ENCODE assay signal across 9 cellular contexts in the genomic region with DNA sequence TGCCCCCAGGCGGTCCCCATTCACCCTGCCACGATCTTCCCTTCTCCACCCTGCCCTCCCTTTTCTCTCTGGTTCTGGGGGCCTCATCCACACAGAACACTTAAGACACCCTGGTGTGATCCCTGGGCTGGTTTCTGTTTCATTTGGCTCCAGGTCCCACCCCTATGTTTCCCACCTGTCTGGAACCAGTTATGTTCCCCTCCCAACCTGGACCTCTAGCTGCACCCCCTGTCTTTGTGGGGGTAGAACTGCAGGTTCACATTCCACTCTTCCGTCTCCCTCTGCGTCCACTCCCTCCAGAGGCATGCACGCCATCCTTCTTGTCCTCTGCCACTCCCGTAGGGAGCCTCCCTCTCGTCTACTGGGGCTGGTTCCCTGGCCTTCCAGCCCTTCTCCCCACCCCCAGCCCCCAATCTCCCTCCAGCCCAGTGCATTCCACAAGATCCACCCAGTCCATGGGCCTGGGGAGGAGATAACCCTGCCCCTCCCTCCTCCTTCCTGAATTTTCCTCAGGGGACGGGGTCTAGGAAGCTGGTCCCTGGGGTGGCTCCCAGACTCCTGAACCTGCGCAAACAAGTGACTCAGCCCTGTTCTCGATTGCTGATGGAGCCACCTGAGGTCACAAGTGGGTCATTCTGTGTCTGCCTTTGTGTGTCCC.
DNase-seq lines count a peak whose midpoint lies in the region; ATAC-seq and TF ChIP-seq lines count a peak whose summit lies in the region.
"Had no signal": no experiment of that assay in that cellular context is flagged by ENCODE, and none has a peak within 500 bp of the region (broad histone marks: within the 10 kb centered on the region; RNA-seq: fewer than 3 reads in every experiment).

No MANE protein-coding gene starts in this region.

- TF ChIP-seq CTCF in IMR-90 (conservative IDR thresholded peaks at IDR 0.05; ENCODE audit: low read depth, low read length): no peak
- no peak for TF ChIP-seq CTCF in colonic mucosa (IDR thresholded peaks at IDR 0.05)
- TF ChIP-seq CTCF in left lung (IDR thresholded peaks at IDR 0.05): no peak
- no peak for TF ChIP-seq CTCF in suprapubic skin (IDR thresholded peaks at IDR 0.05)
- no peak for TF ChIP-seq CTCF in BE2C (IDR thresholded peaks at IDR 0.05; ENCODE audit: low read depth, low read length)

- H3K27me3 ChIP-seq in IMR-90 (ENCODE audit: control insufficient read depth, insufficient read depth, low read length) (no peaks in the 10 kb centered on the region), colonic mucosa (no peaks in the 10 kb centered on the region), left lung (no peaks in the 10 kb centered on the region), suprapubic skin (no peaks in the 10 kb centered on the region), BE2C (no peaks in the 10 kb centered on the region)
- H3K27me3 ChIP-seq in CD4-positive, alpha-beta memory T cell (ENCODE audit: insufficient read depth, low read length): no peaks in the 10 kb centered on the region

- ATAC-seq in IMR-90 (ENCODE audit: low read depth) (no peak), left lung (peak; percentile 56)
- no peak for ATAC-seq in naive thymus-derived CD8-positive, alpha-beta T cell

- POLR2A ChIA-PET in IMR-90 (lab: Charles Lee; ENCODE audit: unreplicated experiment): no interaction called here
- POLR2A ChIA-PET in CD4-positive, alpha-beta memory T cell (lab: Charles Lee; ENCODE audit: partially characterized antibody): no interaction called here
- POLR2A ChIA-PET in naive thymus-derived CD8-positive, alpha-beta T cell (lab: Charles Lee): no interaction called here

- TF ChIP-seq POLR2A in IMR-90 (IDR thresholded peaks at IDR 0.05; ENCODE audit: low read depth, low read length): no peak
- TF ChIP-seq POLR2A in suprapubic skin (IDR thresholded peaks at IDR 0.05): no peak

- peaks cover 34% of the 10 kb centered on the region for H3K4me1 ChIP-seq in IMR-90 (ENCODE audit: control insufficient read depth, insufficient read depth, low read length)
- H3K4me1 ChIP-seq in colonic mucosa: peaks cover 9% of the 10 kb centered on the region
- peaks cover 6 to 69% of the 10 kb centered on the region in 2 donors for H3K4me1 ChIP-seq in left lung
- H3K4me1 ChIP-seq in suprapubic skin: peaks cover 56% of the 10 kb centered on the region
- no peaks in the 10 kb centered on the region for H3K4me1 ChIP-seq in CD4-positive, alpha-beta memory T cell (ENCODE audit: insufficient read depth, low read length)
- peaks cover 7% of the 10 kb centered on the region for H3K4me1 ChIP-seq in BE2C

- H3K23ac ChIP-seq in IMR-90 (ENCODE audit: low read depth, low read length): 0 out of 2 replicates have a peak overlapping the region, but pooled peaks have one; percentile 7

- H3K27ac ChIP-seq in IMR-90 (ENCODE audit: insufficient read depth, low read length): no peak overlapping the region
- peak overlapping the region; percentile 77 for H3K27ac ChIP-seq in colonic mucosa
- peak overlapping the region; percentile 28 to 39 for H3K27ac ChIP-seq in left lung
- peak overlapping the region; percentile 82 for H3K27ac ChIP-seq in suprapubic skin
- H3K27ac ChIP-seq in CD4-positive, alpha-beta memory T cell (ENCODE audit: low read depth, low read length): no peak overlapping the region

- H2AK5ac ChIP-seq in IMR-90 (ENCODE audit: low read depth, low read length): peak overlapping the region; percentile 81

- CTCF ChIA-PET in IMR-90 (lab: Yijun Ruan, JAX): interaction anchor here (1.6 kb wide), 1 partner anchor 49 kb away, joined by 4 read pairs; no protein-coding TSS in a partner anchor
- CTCF ChIA-PET in CD4-positive, alpha-beta memory T cell (lab: Charles Lee; ENCODE audit: partially characterized antibody): no interaction called here

- H3K4me3 Mint-ChIP-seq in CD4-positive, alpha-beta memory T cell: no peak overlapping the region
- no peak overlapping the region for H3K4me3 Mint-ChIP-seq in naive thymus-derived CD8-positive, alpha-beta T cell

- H3K36me3 ChIP-seq in IMR-90 (ENCODE audit: control insufficient read depth, insufficient read depth, low read length): no peaks in the 10 kb centered on the region; the same call in 1 of the 2 replicates
- no peaks in the 10 kb centered on the region for H3K36me3 ChIP-seq in colonic mucosa
- no peaks in the 10 kb centered on the region for H3K36me3 ChIP-seq in left lung
- H3K36me3 ChIP-seq in suprapubic skin: no peaks in the 10 kb centered on the region
- H3K36me3 ChIP-seq in CD4-positive, alpha-beta memory T cell (ENCODE audit: insufficient read depth, low read length): no peaks in the 10 kb centered on the region
- H3K36me3 ChIP-seq in BE2C: no peaks in the 10 kb centered on the region

- no peak overlapping the region for H3K56ac ChIP-seq in IMR-90 (ENCODE audit: extremely low read depth, insufficient read depth, low read length)

- peak overlapping the region in 1 of 2 experiments; percentile 80; a peak in 1 of 4 replicates for H4K8ac ChIP-seq in IMR-90 (ENCODE audit: low read depth in 2 of 2, low read length in 2 of 2)

- H3K14ac ChIP-seq in IMR-90 (replicated peaks; ENCODE audit: low read depth, low read length): no peak overlapping the region

- H3K27ac Mint-ChIP-seq in CD4-positive, alpha-beta memory T cell: no peak overlapping the region
- H3K27ac Mint-ChIP-seq in naive thymus-derived CD8-positive, alpha-beta T cell: peak overlapping the region in 1 of 10 donors; percentile 64

- peaks cover 0 to 1% (median 0%) of the 10 kb centered on the region in 4 donors for H3K4me1 Mint-ChIP-seq in CD4-positive, alpha-beta memory T cell
- H3K4me1 Mint-ChIP-seq in naive thymus-derived CD8-positive, alpha-beta T cell: peaks cover 0 to 16% (median 4%) of the 10 kb centered on the region in 4 donors

- no peak overlapping the region for H2BK5ac ChIP-seq in IMR-90 (ENCODE audit: low read depth, low read length, poor library complexity, severe bottlenecking)

- H4K91ac ChIP-seq in IMR-90 (ENCODE audit: insufficient read depth, low read depth, low read length): peak overlapping the region; percentile 54

- H2AFZ ChIP-seq in IMR-90 (replicated peaks; ENCODE audit: low read length, poor library complexity): no peak overlapping the region

- H3K18ac ChIP-seq in IMR-90 (ENCODE audit: low read depth, low read length): no peak overlapping the region

- H3K9me3 Mint-ChIP-seq in CD4-positive, alpha-beta memory T cell: no peaks in the 10 kb centered on the region
- no peaks in the 10 kb centered on the region for H3K9me3 Mint-ChIP-seq in naive thymus-derived CD8-positive, alpha-beta T cell

- TF ChIP-seq EP300 in suprapubic skin (IDR thresholded peaks at IDR 0.05): no peak

- no peaks in the 10 kb centered on the region for H3K9me3 ChIP-seq in IMR-90 (ENCODE audit: control insufficient read depth, insufficient read depth, low read length)
- no peaks in the 10 kb centered on the region for H3K9me3 ChIP-seq in colonic mucosa
- no peaks in the 10 kb centered on the region for H3K9me3 ChIP-seq in left lung
- H3K9me3 ChIP-seq in suprapubic skin: no peaks in the 10 kb centered on the region
- no peaks in the 10 kb centered on the region for H3K9me3 ChIP-seq in CD4-positive, alpha-beta memory T cell (ENCODE audit: control insufficient read depth in 1 of 2, low read length in 2 of 2)
- no peaks in the 10 kb centered on the region for H3K9me3 ChIP-seq in BE2C

- in situ Hi-C loops in IMR-90 (cut with MboI; ENCODE audit: low sequenced_read_pairs): no loop called here

- DNase-seq in IMR-90 (no peak), colonic mucosa (peak; percentile 72), left lung (peak; percentile 62 to 73), suprapubic skin (ENCODE audit: low spot score in 2 of 2) (peak in 1 of 2 donors; percentile 48), BE2C (no peak)
- no peak for DNase-seq in CD4-positive, alpha-beta memory T cell
- no peak for DNase-seq in activated CD8-positive, alpha-beta memory T cell treated with anti-CD3 and anti-CD28 coated beads, Interleukin-2, amount 50 U/mL, for 4 hours
- no peak for DNase-seq in naive thymus-derived CD8-positive, alpha-beta T cell
- DNase-seq: GF-D8 had no signal

- H4K5ac ChIP-seq in IMR-90 (ENCODE audit: low read depth, low read length): no peak overlapping the region

- H2BK20ac ChIP-seq in IMR-90 (ENCODE audit: low read depth, low read length): peak overlapping the region; percentile 74; the same call in 1 of the 2 replicates

- intact Hi-C loops in IMR-90 (cut with micrococcal nuclease) (no loop called here), colonic mucosa (cut with DNase I) (loop anchor here (5.0 kb wide), 1 partner anchor 71 kb away; no protein-coding TSS in a partner anchor), left lung (cut with DNase I) (no loop called here)
- intact Hi-C loops in CD4-positive, alpha-beta memory T cell (cut with micrococcal nuclease): no loop called here

- peak overlapping the region; percentile 81 for H3K4ac ChIP-seq in IMR-90 (ENCODE audit: low read depth, low read length)

- TF ChIP-seq RAD21 in IMR-90 (IDR thresholded peaks at IDR 0.05; ENCODE audit: low read length): no peak

- H2BK15ac ChIP-seq in IMR-90 (ENCODE audit: low read depth, low read length): peak overlapping the region; percentile 58; the same call in 1 of the 3 replicates

- H3K27me3 Mint-ChIP-seq in CD4-positive, alpha-beta memory T cell: peaks cover 10% of the 10 kb centered on the region in 2 donors
- H3K27me3 Mint-ChIP-seq in naive thymus-derived CD8-positive, alpha-beta T cell: peaks cover 0 to 7% (median 0%) of the 10 kb centered on the region in 5 donors

- H3K4me2 ChIP-seq in IMR-90 (ENCODE audit: low read depth, low read length): no peak overlapping the region

- H4K20me1 ChIP-seq in IMR-90 (ENCODE audit: insufficient read depth, low read length): peaks cover 6% of the 10 kb centered on the region; the same call in 1 of the 2 replicates

- H3K4me3 ChIP-seq in IMR-90 (ENCODE audit: insufficient read depth, low read depth, low read length) (no peak overlapping the region), colonic mucosa (no peak overlapping the region), left lung (no peak overlapping the region), suprapubic skin (no peak overlapping the region), BE2C (ENCODE audit: low read depth, low read length) (no peak overlapping the region)
- no peak overlapping the region for H3K4me3 ChIP-seq in CD4-positive, alpha-beta memory T cell (ENCODE audit: low read length in 2 of 2)

- H3K9me1 ChIP-seq in IMR-90 (ENCODE audit: insufficient read depth, low read length): peaks cover 47% of the 10 kb centered on the region

- 89% methylated on average over 8 of the region's 10 CpGs; no CpG with 5 or more reads in 1 of the 2 experiments for WGBS in IMR-90 (ENCODE audit: extremely low coverage in 2 of 2, insufficient read length in 1 of 2), 2 experiments
- WGBS in suprapubic skin: 78% methylated on average over 10 of the region's 10 CpGs

- peak overlapping the region; percentile 84 for H2BK120ac ChIP-seq in IMR-90 (ENCODE audit: low read depth, low read length)

- no peak overlapping the region for H3K9ac ChIP-seq in IMR-90 (ENCODE audit: low read depth, low read length)
- peak overlapping the region in 1 of 2 donors; percentile 68 for H3K9ac ChIP-seq in colonic mucosa (ENCODE audit: low read depth in 2 of 2, low read length in 2 of 2)

- peaks cover 27 to 86% of the 10 kb centered on the region in 2 experiments for H3K79me1 ChIP-seq in IMR-90 (ENCODE audit: low read depth in 1 of 2, low read length in 2 of 2)

- dilution Hi-C loops in IMR-90 (cut with HindIII; ENCODE audit: low sequenced_read_pairs, unreplicated experiment): no loop called here

- no peaks in the 10 kb centered on the region for H3K36me3 Mint-ChIP-seq in CD4-positive, alpha-beta memory T cell
- H3K36me3 Mint-ChIP-seq in naive thymus-derived CD8-positive, alpha-beta T cell: no peaks in the 10 kb centered on the region

- no TSS peak for BruUV-seq in IMR-90 (replicated peaks; lab: Mats Ljungman, UMichigan)

- peak overlapping the region; percentile 86 for H2AK9ac ChIP-seq in IMR-90 (replicated peaks; ENCODE audit: low read depth, low read length, poor library complexity)

Comparison
In these comparisons a context has a peak if more than half of its experiments do, and no peak if none do; other contexts are left out.
1. DNase-seq: peak in colonic mucosa (single experiment) and left lung (2 of 2); none in IMR-90 (single experiment), CD4-positive, alpha-beta memory T cell (0 of 5), BE2C (single experiment), activated CD8-positive, alpha-beta memory T cell treated with anti-CD3 and anti-CD28 coated beads, Interleukin-2, amount 50 U/mL, for 4 hours (single experiment) and naive thymus-derived CD8-positive, alpha-beta T cell (0 of 10).
2. H3K27ac ChIP-seq: peak in colonic mucosa (single experiment), left lung (2 of 2) and suprapubic skin (single experiment); none in IMR-90 (single experiment) and CD4-positive, alpha-beta memory T cell (single experiment).